ENCODE assay signal across 10 cellular contexts in genomic region chr16:64391009-64391663, GRCh38.
DNase-seq lines count a peak whose midpoint lies in the region; ATAC-seq and TF ChIP-seq lines count a peak whose summit lies in the region.
"Had no signal": no experiment of that assay in that cellular context is flagged by ENCODE, and none has a peak within 500 bp of the region (broad histone marks: within the 10 kb centered on the region; RNA-seq: fewer than 3 reads in every experiment).

No MANE protein-coding gene starts in this region.

- H3K9me3 ChIP-seq in ascending aorta (no peaks in the 10 kb centered on the region), subcutaneous abdominal adipose tissue (ENCODE audit: control insufficient read depth in 5 of 5, low read length in 5 of 5) (no peaks in the 10 kb centered on the region)
- H3K9me3 ChIP-seq: lower lobe of right lung had no signal

- H3K27me3 ChIP-seq in ascending aorta (no peaks in the 10 kb centered on the region), subcutaneous abdominal adipose tissue (ENCODE audit: control insufficient read depth in 5 of 5, insufficient read depth in 4 of 5, low read length in 5 of 5) (no peaks in the 10 kb centered on the region)

- H3K4me3 ChIP-seq in ascending aorta (peak overlapping the region in 1 of 2 donors; percentile 53), subcutaneous abdominal adipose tissue (ENCODE audit: low read depth in 1 of 5, low read length in 5 of 5) (peak overlapping the region in 1 of 5 donors; percentile 42)
- H3K4me3 ChIP-seq: lower lobe of right lung had no signal

- DNase-seq in HCEC 1CT (peak; percentile 48), ascending aorta (ENCODE audit: low spot score in 2 of 2) (no peak), kidney glomerular epithelial cell (lab: John Stamatoyannopoulos, UW) (peak; percentile 80), NOMO-1 treated with dmso at 0.1 percent for 144 hours (lab: John Stamatoyannopoulos, UW; ENCODE audit: unreplicated experiment) (no peak), cerebellum (ENCODE audit: low spot score) (no peak), medulla oblongata (ENCODE audit: extremely low spot score) (no peak)
- DNase-seq: activated CD4-positive, alpha-beta memory T cell treated with anti-CD3 and anti-CD28 coated beads, Interleukin-2, amount 10 ng/mL, durations not matched to agents 7 days and 5 days; lower lobe of right lung had no signal

- peaks cover 0 to 7% of the 10 kb centered on the region in 2 donors for H3K4me1 ChIP-seq in ascending aorta
- H3K4me1 ChIP-seq in subcutaneous abdominal adipose tissue (ENCODE audit: control insufficient read depth in 5 of 5, insufficient read depth in 5 of 5, low read length in 5 of 5) = peaks cover 0 to 17% (median 3%) of the 10 kb centered on the region in 5 donors

- peak overlapping the region in 3 of 5 donors; percentile 4 to 48 (median 10) for H3K9ac ChIP-seq in subcutaneous abdominal adipose tissue (ENCODE audit: low read length in 5 of 5)

- intact Hi-C loops in ascending aorta (cut with DNase I) = loop anchor here (5.0 kb wide), 1 partner anchor 731 kb away; the partner anchor contains the start of gene CDH11

- ATAC-seq in HG02870 (IDR thresholded peaks at IDR 0.05; ENCODE audit: unreplicated experiment) = no peak

- no peak for TF ChIP-seq CTCF in ascending aorta (IDR thresholded peaks at IDR 0.05)

- no peaks in the 10 kb centered on the region for H3K36me3 ChIP-seq in ascending aorta
- H3K36me3 ChIP-seq in subcutaneous abdominal adipose tissue (ENCODE audit: control insufficient read depth in 5 of 5, insufficient read depth in 5 of 5, low read length in 5 of 5) = no peaks in the 10 kb centered on the region
- H3K36me3 ChIP-seq: lower lobe of right lung had no signal

- H3K27ac ChIP-seq in ascending aorta (peak overlapping the region; percentile 76 to 89), subcutaneous abdominal adipose tissue (ENCODE audit: low read depth, low read length) (peak overlapping the region; percentile 77)
- H3K27ac ChIP-seq: lower lobe of right lung had no signal

Comparison
In these comparisons a context has a peak if more than half of its experiments do, and no peak if none do; other contexts are left out.
1. DNase-seq: peak in HCEC 1CT (single experiment) and kidney glomerular epithelial cell (single experiment); none in ascending aorta (0 of 2), NOMO-1 treated with dmso at 0.1 percent for 144 hours (single experiment), cerebellum (single experiment) and medulla oblongata (single experiment).